Comparison of ENCODE assay signal across 8 cellular contexts in genomic region chr19:12994701-12995595, GRCh38. TPM values are rescaled to one million over a fixed set of nuclear protein-coding genes. Genes with fewer than 3 reads are reported as not detected.
A peak's percentile ranks its signal among the peaks of the same experiment; 100 is the strongest.
DNase-seq lines count a peak whose midpoint lies in the region; ATAC-seq and TF ChIP-seq lines count a peak whose summit lies in the region.

Gene NFIX (plus strand): TSS chr19:12995475. CDS start chr19:12995838, 363 bp downstream.

- TF ChIP-seq EP300 in SK-N-SH (IDR thresholded peaks at IDR 0.05; ENCODE audit: borderline replicate concordance in 1 of 2, low read depth in 1 of 2, low read length in 1 of 2): no peak

- no peak for TF ChIP-seq CTCF in SK-N-SH (IDR thresholded peaks at IDR 0.05)
- TF ChIP-seq CTCF in cardiac muscle cell (IDR thresholded peaks at IDR 0.05; ENCODE audit: low read depth, low read length): no peak
- TF ChIP-seq CTCF in parathyroid adenoma (IDR thresholded peaks at IDR 0.05): no peak

- WGBS in SK-N-SH (ENCODE audit: low lambda C conversion rate): 58% methylated on average over 22 of the region's 84 CpGs
- 8 to 14% methylated on average over 46 to 84 of the region's 84 CpGs for WGBS in aorta, 2 donors

- CTCF ChIA-PET in SK-N-SH (lab: Yijun Ruan, JAX): interaction anchor here (1.3 to 3.6 kb wide), 6 partner anchors 10 to 35 kb away, joined by 3 to 14 read pairs (median 4); no protein-coding TSS in a partner anchor

- H3K36me3 ChIP-seq in SK-N-SH (replicated peaks in 1 of 2; ENCODE audit: control insufficient read depth in 1 of 2, insufficient read depth in 2 of 2, low read length in 1 of 2) (no peaks in the 10 kb centered on the region), cardiac muscle cell (no peaks in the 10 kb centered on the region), parathyroid adenoma (ENCODE audit: control insufficient read depth, insufficient read depth, low read length) (no peaks in the 10 kb centered on the region), aorta (ENCODE audit: control insufficient read depth in 1 of 2, insufficient read depth in 2 of 2, low read length in 1 of 2) (no peaks in the 10 kb centered on the region)

- POLR2A ChIA-PET in SK-N-SH (lab: Yijun Ruan, JAX): no interaction called here

- H3K4me3 ChIP-seq in SK-N-SH (ENCODE audit: low read depth in 2 of 2, low read length in 1 of 2) (peak within 1 kb of the TSS; percentile 57 to 77), cardiac muscle cell (peak within 1 kb of the TSS; percentile 45), parathyroid adenoma (ENCODE audit: low read depth, low read length) (peak within 1 kb of the TSS; percentile 72), aorta (ENCODE audit: low read length in 2 of 2) (peak within 1 kb of the TSS; percentile 73 to 80)

- no peak for TF ChIP-seq RAD21 in SK-N-SH (IDR thresholded peaks at IDR 0.05; ENCODE audit: low read length)

- no peaks in the 10 kb centered on the region for H3K9me2 ChIP-seq in SK-N-SH

- H3K4me2 ChIP-seq in SK-N-SH (peak within 1 kb of the TSS; percentile 92), parathyroid adenoma (ENCODE audit: low read length) (peak within 1 kb of the TSS; percentile 82)

- H4K20me1 ChIP-seq in SK-N-SH (ENCODE audit: insufficient read depth): no peaks in the 10 kb centered on the region; the same call in 1 of the 2 replicates

- H3K4me1 ChIP-seq in SK-N-SH (ENCODE audit: control insufficient read depth in 1 of 2, insufficient read depth in 2 of 2, low read depth in 1 of 2, low read length in 1 of 2): peaks cover 0 to 17% of the 10 kb centered on the region in 2 experiments; a peak in 1 of 4 replicates
- no peaks in the 10 kb centered on the region for H3K4me1 ChIP-seq in cardiac muscle cell (ENCODE audit: low read depth)
- peaks cover 5% of the 10 kb centered on the region for H3K4me1 ChIP-seq in parathyroid adenoma
- H3K4me1 ChIP-seq in aorta (ENCODE audit: control insufficient read depth in 1 of 2, insufficient read depth in 2 of 2, low read length in 2 of 2): no peaks in the 10 kb centered on the region

- H3K79me2 ChIP-seq in SK-N-SH (ENCODE audit: insufficient read depth) (peaks cover 20% of the 10 kb centered on the region), parathyroid adenoma (peaks cover 3% of the 10 kb centered on the region)

- H3K9me3 ChIP-seq in SK-N-SH: no peaks in the 10 kb centered on the region
- no peaks in the 10 kb centered on the region for H3K9me3 ChIP-seq in cardiac muscle cell (ENCODE audit: low read depth)
- H3K9me3 ChIP-seq in parathyroid adenoma (ENCODE audit: control insufficient read depth, low read length): no peaks in the 10 kb centered on the region
- no peaks in the 10 kb centered on the region for H3K9me3 ChIP-seq in aorta (ENCODE audit: control insufficient read depth, low read length)

- DNase-seq in NCI-H1417 (lab: John Stamatoyannopoulos, UW) (peak in 2 of 3 experiments; percentile 48), NCI-H1417 treated with DMSO at 0.1 percent for 48 hours (lab: John Stamatoyannopoulos, UW) (no peak), SK-N-SH (peak; percentile 86), cardiac muscle cell (ENCODE audit: low read depth in 1 of 2, low spot score in 1 of 2) (peak; percentile 76 to 80), aorta (peak; percentile 81 to 92), DMS114 treated with DMSO at 0.1 percent for 48 hours (lab: John Stamatoyannopoulos, UW; ENCODE audit: unreplicated experiment) (no peak)
- DNase-seq in activated naive CD8-positive, alpha-beta T cell treated with anti-CD3 and anti-CD28 coated beads, Interleukin-2, amount 50 U/mL, for 16 hours (ENCODE audit: low read depth, low spot score): peak; percentile 34

- intact Hi-C loops in aorta (cut with DNase I): loop anchor here (5.0 kb wide), 3 partner anchors 37 to 97 kb away; no protein-coding TSS in a partner anchor

- H3K27me3 ChIP-seq in SK-N-SH (ENCODE audit: insufficient read depth) (no peaks in the 10 kb centered on the region), cardiac muscle cell (peaks cover 96% of the 10 kb centered on the region), parathyroid adenoma (ENCODE audit: control insufficient read depth, insufficient read depth, low read length) (no peaks in the 10 kb centered on the region), aorta (ENCODE audit: control insufficient read depth in 1 of 2, insufficient read depth in 2 of 2, low read length in 1 of 2) (no peaks in the 10 kb centered on the region)

- peak; percentile 31 for ATAC-seq in aorta (ENCODE audit: low FRiP score)

- H2AFZ ChIP-seq in SK-N-SH (ENCODE audit: low read depth): peak within 1 kb of the TSS; percentile 83
- H2AFZ ChIP-seq in parathyroid adenoma: peak within 1 kb of the TSS; percentile 89

- H3K9ac ChIP-seq in SK-N-SH (peak within 1 kb of the TSS; percentile 61), parathyroid adenoma (no peak within 1 kb of the TSS)

- no peak within 1 kb of the TSS; a peak in 1 of 4 replicates for H3K27ac ChIP-seq in SK-N-SH (ENCODE audit: low read depth in 2 of 2, low read length in 1 of 2)
- H3K27ac ChIP-seq in cardiac muscle cell: no peak within 1 kb of the TSS
- no peak within 1 kb of the TSS for H3K27ac ChIP-seq in parathyroid adenoma
- H3K27ac ChIP-seq in aorta (ENCODE audit: low read depth in 1 of 2, low read length in 2 of 2): peak within 1 kb of the TSS; percentile 76 to 98

- H3F3A ChIP-seq in SK-N-SH (replicated peaks; ENCODE audit: insufficient read depth): peaks cover 6% of the 10 kb centered on the region

TF ChIP-seq in SK-N-SH, 30 proteins besides CTCF, POLR2A, EP300 and RAD21:
- TF ChIP-seq MXI1 (IDR thresholded peaks at IDR 0.05; ENCODE audit: low read depth, low read length) (0 out of 2 replicates have a peak, but pooled peaks have one; percentile 36), ZBTB33 (IDR thresholded peaks at IDR 0.05; ENCODE audit: borderline replicate concordance, low read depth) (no peak), SIN3A (IDR thresholded peaks at IDR 0.05; ENCODE audit: borderline replicate concordance, low read depth, low read length) (peak; percentile 40; the same call in 1 of the 2 replicates), MEF2A (IDR thresholded peaks at IDR 0.05; ENCODE audit: borderline replicate concordance, low read depth) (no peak)

RNA-seq across cellular contexts. Expression of gene NFIX, which starts in this region (rescaled TPM):
- polyA plus RNA-seq in SK-N-SH (2012; rRNA removed) (5.1 and 14.8 TPM in 2 replicates), cardiac muscle cell (0.80 TPM in 1 of 2 replicates, not detected in the other), aorta (10 to 100 TPM; 45.5 to 49.8 TPM)
- 9.1 and 13.3 TPM in 2 replicates for polyA plus RNA-seq in SK-N-SH (2012; cell fraction: cytosol; rRNA removed)
- polyA plus RNA-seq in SK-N-SH (2012; cell fraction: nucleus; rRNA removed): 14.0 and 14.9 TPM in 2 replicates
- total RNA-seq in cardiac muscle cell (0.46 TPM in 1 of 2 replicates, not detected in the other), aorta (100 to 1,000 TPM; 184 to 327 TPM)

Comparison
In these comparisons a context has a peak if more than half of its experiments do, and no peak if none do; other contexts are left out.
1. RNA of gene NFIX (total RNA-seq): 184 to 327 TPM in aorta; 0.46 TPM in cardiac muscle cell; every median in the first group is over 100 times any median in the second.
2. DNase-seq: peak in NCI-H1417 (2 of 3), SK-N-SH (single experiment), activated naive CD8-positive, alpha-beta T cell treated with anti-CD3 and anti-CD28 coated beads, Interleukin-2, amount 50 U/mL, for 16 hours (single experiment) and aorta (2 of 2); none in NCI-H1417 treated with DMSO at 0.1 percent for 48 hours (single experiment) and DMS114 treated with DMSO at 0.1 percent for 48 hours (single experiment).
3. Peak in DNase-seq and H3K4me3 ChIP-seq in cardiac muscle cell; RNA of the gene not detected or under 1 TPM.
4. H3K27ac ChIP-seq: peak in aorta (2 of 2); none in SK-N-SH (0 of 2), cardiac muscle cell (single experiment) and parathyroid adenoma (single experiment).
5. Peak in every context shown above with its lines, with median percentiles within 50 percentile points of each other: H3K4me3 ChIP-seq.